Comparison of ENCODE assay signal across 21 cellular contexts in the genomic region with DNA sequence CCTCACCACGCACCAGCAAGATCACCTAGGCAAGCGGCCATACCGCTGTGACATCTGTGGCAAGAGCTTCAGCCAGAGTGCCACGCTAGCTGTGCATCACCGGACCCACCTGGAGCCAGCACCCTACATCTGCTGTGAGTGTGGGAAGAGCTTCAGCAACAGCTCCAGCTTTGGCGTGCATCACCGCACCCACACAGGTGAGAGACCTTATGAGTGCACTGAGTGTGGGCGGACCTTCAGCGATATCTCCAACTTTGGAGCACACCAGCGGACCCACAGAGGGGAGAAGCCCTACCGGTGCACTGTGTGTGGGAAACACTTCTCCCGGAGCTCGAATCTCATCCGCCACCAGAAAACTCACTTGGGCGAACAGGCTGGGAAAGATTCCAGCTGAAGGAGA.
"Had no signal": no experiment of that assay in that cellular context is flagged by ENCODE, and none has a peak within 500 bp of the region (broad histone marks: within the 10 kb centered on the region; RNA-seq: fewer than 3 reads in every experiment).

No MANE protein-coding gene starts in this region.

- H3K4me1 ChIP-seq: breast epithelium had no signal

- H3K27me3 ChIP-seq: adrenal gland, breast epithelium had no signal

- H3K9me3 ChIP-seq: adrenal gland had no signal

- H3K27ac ChIP-seq: adrenal gland, breast epithelium, SK-N-MC had no signal

- DNase-seq: activated CD4-positive, alpha-beta memory T cell treated with anti-CD3 and anti-CD28 coated beads, Interleukin-2, amount 10 ng/mL, durations not matched to agents 7 days and 5 days; activated CD4-positive, alpha-beta T cell treated with anti-CD3 and anti-CD28 coated beads, Interleukin-2, amount 10 ng/mL, durations not matched to agents 7 days and 5 days; activated CD4-positive, CD25-positive, alpha-beta regulatory T cell; activated naive CD4-positive, alpha-beta T cell treated with anti-CD3 and anti-CD28 coated beads, Interleukin-2, amount 50 U/mL, for 16 hours; activated naive CD8-positive, alpha-beta T cell treated with anti-CD3 and anti-CD28 coated beads, Interleukin-2, amount 10 ng/mL, durations not matched to agents 7 days and 5 days; activated T-cell treated with anti-CD3 and anti-CD28 coated beads for 4 hours; activated T-cell treated with anti-CD3 and anti-CD28 coated beads, Interleukin-2, amount 50 U/mL, for 72 hours; adrenal gland; anterior cingulate cortex; central memory CD4-positive, alpha-beta T cell; KBM-7; NCI-H1092; NCI-H1417; NCI-H1930; NCI-H524; PC-3; T-cell; T-helper 2 cell; T1000 had no signal

- H3K36me3 ChIP-seq: breast epithelium had no signal

- H3K4me3 ChIP-seq: adrenal gland, breast epithelium, SK-N-MC had no signal
